In the genomic region with DNA sequence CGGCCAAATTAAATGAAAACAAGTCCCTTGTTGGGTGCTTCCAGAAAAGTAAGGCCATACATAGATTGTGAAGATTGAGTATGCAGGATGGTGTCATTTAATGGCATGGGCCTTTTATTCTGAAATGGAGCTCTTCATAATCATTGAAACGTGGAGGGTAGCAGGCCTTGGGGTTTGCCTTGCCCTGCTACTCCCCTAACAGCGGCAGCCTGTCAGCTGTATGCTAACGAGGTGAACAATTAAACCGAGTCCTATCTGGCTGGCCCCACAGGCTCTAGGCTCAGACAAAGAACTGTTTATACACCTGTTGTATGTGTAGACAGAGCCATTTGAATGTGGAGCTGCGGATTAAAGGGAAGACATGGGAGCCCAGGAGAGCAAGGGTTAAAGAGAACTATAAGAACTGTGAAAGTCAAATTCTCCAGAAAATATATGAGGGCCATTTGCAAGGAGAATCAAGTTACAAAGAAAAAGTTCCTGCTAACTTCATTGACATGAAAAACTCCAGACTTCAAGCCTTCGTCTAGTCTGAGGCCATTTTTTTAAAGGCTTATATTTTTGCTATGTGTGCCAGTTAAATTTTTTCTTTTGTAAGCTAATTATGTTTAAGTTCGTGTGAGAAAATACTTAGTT, we compare ENCODE assay signal across 11 cellular contexts.
DNase-seq lines count a peak whose midpoint lies in the region; ATAC-seq and TF ChIP-seq lines count a peak whose summit lies in the region.
"Had no signal": no experiment of that assay in that cellular context is flagged by ENCODE, and none has a peak within 500 bp of the region (broad histone marks: within the 10 kb centered on the region; RNA-seq: fewer than 3 reads in every experiment).

No MANE protein-coding gene starts in this region.

- no peak for TF ChIP-seq CTCF in activated B cell treated with CpG ODN at 0.5 μM for 24 hours (IDR thresholded peaks at IDR 0.05)
- TF ChIP-seq CTCF in GM10266 (IDR thresholded peaks at IDR 0.05; ENCODE audit: control insufficient read depth, insufficient read depth, low read depth, missing control alignments): no peak

- POLR2A ChIA-PET in activated B cell treated with CpG ODN at 0.5 μM for 24 hours (lab: Charles Lee): interaction anchor here (1.1 to 2.0 kb wide), 6 partner anchors 22 to 46 kb away, joined by 3 to 22 read pairs (median 8); no protein-coding TSS in a partner anchor

- no peaks in the 10 kb centered on the region for H3K9me3 ChIP-seq in T-helper 17 cell (ENCODE audit: control insufficient read depth, low read length, poor library complexity, severe bottlenecking)
- H3K9me3 ChIP-seq: Caco-2, left lung had no signal

- H3K27ac Mint-ChIP-seq in activated B cell treated with CpG ODN at 0.5 μM for 24 hours (peak overlapping the region; percentile 84), naive B cell (peak overlapping the region; percentile 52 to 96 (median 86)), T-helper 17 cell (no peak overlapping the region)

- no peaks in the 10 kb centered on the region for H3K27me3 Mint-ChIP-seq in activated B cell treated with CpG ODN at 0.5 μM for 24 hours
- no peaks in the 10 kb centered on the region for H3K27me3 Mint-ChIP-seq in naive B cell
- H3K27me3 Mint-ChIP-seq in T-helper 17 cell: no peaks in the 10 kb centered on the region

- H3K36me3 Mint-ChIP-seq in activated B cell treated with CpG ODN at 0.5 μM for 24 hours (ENCODE audit: low read depth) (peaks cover 50% of the 10 kb centered on the region), naive B cell (peaks cover 10 to 21% of the 10 kb centered on the region in 2 donors), T-helper 17 cell (ENCODE audit: low read depth) (peaks cover 9% of the 10 kb centered on the region)

- H3K9me3 Mint-ChIP-seq in activated B cell treated with CpG ODN at 0.5 μM for 24 hours: no peaks in the 10 kb centered on the region
- no peaks in the 10 kb centered on the region for H3K9me3 Mint-ChIP-seq in naive B cell

- intact Hi-C loops in activated B cell treated with CpG ODN at 0.5 μM for 24 hours (cut with micrococcal nuclease): loop anchor here (1.0 to 2.0 kb wide), 4 partner anchors 8 to 47 kb away; no protein-coding TSS in a partner anchor

- peaks cover 18% of the 10 kb centered on the region for H3K4me1 Mint-ChIP-seq in activated B cell treated with CpG ODN at 0.5 μM for 24 hours
- H3K4me1 Mint-ChIP-seq in naive B cell: peaks cover 8 to 39% (median 24%) of the 10 kb centered on the region in 3 donors
- H3K4me1 Mint-ChIP-seq in T-helper 17 cell: peaks cover 4% of the 10 kb centered on the region

- H3K4me3 Mint-ChIP-seq in activated B cell treated with CpG ODN at 0.5 μM for 24 hours (peak overlapping the region; percentile 67), naive B cell (peak overlapping the region in 7 of 8 donors; percentile 71 to 88 (median 78)), T-helper 17 cell (no peak overlapping the region)

- DNase-seq in NCI-H2029 (lab: John Stamatoyannopoulos, UW) (peak; percentile 90), activated B cell treated with CpG ODN at 0.5 μM for 24 hours (peak; percentile 28), naive B cell (peak; percentile 50), T-helper 17 cell (no peak), GM10266 (ENCODE audit: extremely low spot score) (no peak)
- DNase-seq: activated CD4-positive, alpha-beta T cell treated with anti-CD3 and anti-CD28 coated beads for 1 hour; Caco-2; left lung had no signal

- CTCF ChIA-PET in activated B cell treated with CpG ODN at 0.5 μM for 24 hours (lab: Charles Lee): interaction anchor here (1.6 kb wide), 1 partner anchor 47 kb away, joined by 13 read pairs; no protein-coding TSS in a partner anchor

- ATAC-seq in GM21423 (IDR thresholded peaks at IDR 0.05; ENCODE audit: unreplicated experiment) (peak; percentile 79), activated B cell treated with CpG ODN at 0.5 μM for 24 hours (ENCODE audit: low read depth) (peak; percentile 99), naive B cell (ENCODE audit: low read depth in 2 of 2) (peak; percentile 100), HG02970 (IDR thresholded peaks at IDR 0.05; ENCODE audit: low FRiP score, unreplicated experiment) (no peak), T-helper 17 cell (no peak), HG03442 (IDR thresholded peaks at IDR 0.05; ENCODE audit: unreplicated experiment) (no peak)
- ATAC-seq: left lung had no signal

Comparison
In these comparisons a context has a peak if more than half of its experiments do, and no peak if none do; other contexts are left out.
1. ATAC-seq: peak in GM21423 (single experiment), activated B cell treated with CpG ODN at 0.5 μM for 24 hours (single experiment) and naive B cell (2 of 2); none in HG02970 (single experiment), T-helper 17 cell (single experiment) and HG03442 (single experiment).
2. DNase-seq: peak in NCI-H2029 (single experiment), activated B cell treated with CpG ODN at 0.5 μM for 24 hours (single experiment) and naive B cell (single experiment); none in T-helper 17 cell (0 of 3) and GM10266 (single experiment).